ENCODE assay signal across 10 cellular contexts in the genomic region with DNA sequence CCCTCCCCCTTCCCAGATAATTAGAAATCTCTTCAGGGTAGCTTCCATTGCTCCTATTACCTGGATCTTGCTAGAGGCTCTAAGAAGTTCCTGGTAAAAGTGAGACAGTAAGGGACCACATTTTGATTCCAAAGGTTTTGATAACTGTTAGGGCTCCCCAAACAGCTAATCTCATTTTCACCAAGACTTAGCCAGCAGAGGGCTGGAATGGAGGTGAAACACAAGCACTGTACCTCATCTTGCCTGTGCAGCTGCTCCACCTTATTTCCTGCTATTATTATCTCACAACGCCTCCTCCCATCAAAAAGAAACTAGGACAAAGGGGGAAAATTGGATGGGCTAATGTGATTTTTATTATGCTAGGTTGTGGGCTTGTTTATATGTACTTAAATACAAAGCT. TPM values are rescaled to one million over a fixed set of nuclear protein-coding genes. Genes with fewer than 3 reads are reported as not detected.
DNase-seq lines count a peak whose midpoint lies in the region; ATAC-seq and TF ChIP-seq lines count a peak whose summit lies in the region.
"Had no signal": no experiment of that assay in that cellular context is flagged by ENCODE, and none has a peak within 500 bp of the region (broad histone marks: within the 10 kb centered on the region; RNA-seq: fewer than 3 reads in every experiment).

No MANE protein-coding gene starts in this region.

- H2BK120ac ChIP-seq in mesendoderm (ENCODE audit: low read depth, low read length): no peak overlapping the region

- no peak overlapping the region for H4K8ac ChIP-seq in mesendoderm (ENCODE audit: low read depth, low read length)

- WGBS in mesendoderm (ENCODE audit: extremely low coverage, insufficient coverage, low lambda C conversion rate): no CpG with 5 or more reads among the region's 1 CpG

- no peaks in the 10 kb centered on the region for H3K9me3 Mint-ChIP-seq in activated T-helper 2 cell treated with anti-CD3 and anti-CD28 coated beads, Interferon-gamma antibody, Interleukin-2, Interleukin-4, amounts not matched to agents 10 μg/mL and 5 μg/mL and 100 μg/mL, durations not matched to agents 14 hours and 24 hours and 36 hours

- peaks cover 79% of the 10 kb centered on the region for H3K79me2 ChIP-seq in mesendoderm (ENCODE audit: control insufficient read depth, insufficient read depth, low read length)

- CTCF ChIA-PET in HEK293 (lab: Yijun Ruan, JAX): interaction anchor here (0.7 to 1.8 kb wide), 3 partner anchors 17 to 52 kb away, joined by 3 to 8 read pairs (median 4); no protein-coding TSS in a partner anchor

- no peak overlapping the region for H4K5ac ChIP-seq in mesendoderm (ENCODE audit: low read length)

- H3K9ac ChIP-seq in mesendoderm (ENCODE audit: low read length): peak overlapping the region; percentile 30

- H3K36me3 Mint-ChIP-seq in activated T-helper 2 cell treated with anti-CD3 and anti-CD28 coated beads, Interferon-gamma antibody, Interleukin-2, Interleukin-4, amounts not matched to agents 10 μg/mL and 5 μg/mL and 100 μg/mL, durations not matched to agents 14 hours and 24 hours and 36 hours (ENCODE audit: low read depth): peaks cover 38% of the 10 kb centered on the region

- no peaks in the 10 kb centered on the region for H3K36me3 ChIP-seq in HEK293 (ENCODE audit: control insufficient read depth in 2 of 2, insufficient read depth in 1 of 2, low read length in 2 of 2)
- H3K36me3 ChIP-seq in mesendoderm (ENCODE audit: control insufficient read depth, insufficient read depth, low read length): no peaks in the 10 kb centered on the region
- H3K36me3 ChIP-seq: thoracic aorta had no signal

- peak overlapping the region; percentile 8 for H3K4me3 Mint-ChIP-seq in activated T-helper 2 cell treated with anti-CD3 and anti-CD28 coated beads, Interferon-gamma antibody, Interleukin-2, Interleukin-4, amounts not matched to agents 10 μg/mL and 5 μg/mL and 100 μg/mL, durations not matched to agents 14 hours and 24 hours and 36 hours (ENCODE audit: low read depth)

- intact Hi-C loops in activated T-helper 2 cell treated with anti-CD3 and anti-CD28 coated beads, Interferon-gamma antibody, Interleukin-2, Interleukin-4, amounts not matched to agents 10 μg/mL and 5 μg/mL and 100 μg/mL, durations not matched to agents 14 hours and 24 hours and 36 hours (cut with micrococcal nuclease): no loop called here
- intact Hi-C loops in posterior vena cava (cut with DNase I): no loop called here

- H2BK15ac ChIP-seq in mesendoderm (replicated peaks; ENCODE audit: low read depth): no peak overlapping the region

- H3K4me1 ChIP-seq in HEK293 (ENCODE audit: control insufficient read depth, insufficient read depth, low read length): peaks cover 48% of the 10 kb centered on the region
- H3K4me1 ChIP-seq in mesendoderm (ENCODE audit: control insufficient read depth, low read depth, low read length): peaks cover 6% of the 10 kb centered on the region

- TF ChIP-seq CTCF in C4-2B (conservative IDR thresholded peaks at IDR 0.05) (0 out of 2 replicates have a peak, but pooled peaks have one; percentile 5), HEK293 (tag by site-specific recombination; IDR thresholded peaks at IDR 0.05) (0 out of 2 replicates have a peak, but pooled peaks have one; percentile 32)

- H3K56ac ChIP-seq in mesendoderm (ENCODE audit: low read length): peak overlapping the region; percentile 37

- POLR2A ChIA-PET in HEK293 (lab: Yijun Ruan, JAX): no interaction called here

- H3K18ac ChIP-seq in mesendoderm (ENCODE audit: low read length): no peak overlapping the region

- no peak overlapping the region for H3K4ac ChIP-seq in mesendoderm (ENCODE audit: low read depth, low read length)

- no peaks in the 10 kb centered on the region for H3K27me3 Mint-ChIP-seq in activated T-helper 2 cell treated with anti-CD3 and anti-CD28 coated beads, Interferon-gamma antibody, Interleukin-2, Interleukin-4, amounts not matched to agents 10 μg/mL and 5 μg/mL and 100 μg/mL, durations not matched to agents 14 hours and 24 hours and 36 hours (ENCODE audit: low read depth)

- no peak overlapping the region for H2AK5ac ChIP-seq in mesendoderm (ENCODE audit: low read length)

- no peak overlapping the region for H2BK5ac ChIP-seq in mesendoderm (ENCODE audit: low read length)

- no peak for ATAC-seq in HG03432 (IDR thresholded peaks at IDR 0.05; ENCODE audit: unreplicated experiment)

- H3K27me3 ChIP-seq in mesendoderm (ENCODE audit: insufficient read depth, low read length, poor library complexity): no peaks in the 10 kb centered on the region

- no peak for DNase-seq in activated T-helper 2 cell treated with anti-CD3 and anti-CD28 coated beads, Interferon-gamma antibody, Interleukin-2, Interleukin-4, amounts not matched to agents 10 μg/mL and 5 μg/mL and 100 μg/mL, durations not matched to agents 14 hours and 24 hours and 36 hours (ENCODE audit: low spot score)
- no peak for DNase-seq in mesendoderm
- no peak for DNase-seq in NCI-H1694 (lab: John Stamatoyannopoulos, UW)
- no peak for DNase-seq in posterior vena cava (ENCODE audit: low spot score)
- no peak for DNase-seq in stimulated activated CD4-positive, alpha-beta T cell treated with anti-CD3 and anti-CD28 coated beads, Interleukin-2, amount 100 ng/mL, for 24 hours
- DNase-seq: activated CD4-positive, alpha-beta T cell treated with anti-CD3 and anti-CD28 coated beads, Interleukin-2, amount 50 U/mL, for 4 hours had no signal

- H3K23ac ChIP-seq in mesendoderm (ENCODE audit: low read length): no peak overlapping the region

- H3K27ac Mint-ChIP-seq in activated T-helper 2 cell treated with anti-CD3 and anti-CD28 coated beads, Interferon-gamma antibody, Interleukin-2, Interleukin-4, amounts not matched to agents 10 μg/mL and 5 μg/mL and 100 μg/mL, durations not matched to agents 14 hours and 24 hours and 36 hours: no peak overlapping the region

- no peak overlapping the region for H3K4me3 ChIP-seq in HEK293 (ENCODE audit: low read depth, low read length)
- H3K4me3 ChIP-seq in mesendoderm (ENCODE audit: low read length): no peak overlapping the region
- H3K4me3 ChIP-seq: thoracic aorta had no signal

- H3K4me2 ChIP-seq in mesendoderm (ENCODE audit: low read length): peak overlapping the region; percentile 16

- no peaks in the 10 kb centered on the region for H3K79me1 ChIP-seq in mesendoderm (ENCODE audit: low read length)

- no peak overlapping the region for H3K27ac ChIP-seq in C4-2B
- H3K27ac ChIP-seq in HEK293 (ENCODE audit: extremely low read depth, low read depth, low read length): no peak overlapping the region
- H3K27ac ChIP-seq in mesendoderm (ENCODE audit: low read depth, low read length): no peak overlapping the region
- H3K27ac ChIP-seq: thoracic aorta had no signal

- no peaks in the 10 kb centered on the region for H3K9me3 ChIP-seq in HEK293 (ENCODE audit: control insufficient read depth, insufficient read depth, low read depth, low read length)
- H3K9me3 ChIP-seq: thoracic aorta had no signal

- H3K4me1 Mint-ChIP-seq in activated T-helper 2 cell treated with anti-CD3 and anti-CD28 coated beads, Interferon-gamma antibody, Interleukin-2, Interleukin-4, amounts not matched to agents 10 μg/mL and 5 μg/mL and 100 μg/mL, durations not matched to agents 14 hours and 24 hours and 36 hours (ENCODE audit: low read depth): peaks cover 58% of the 10 kb centered on the region

TF ChIP-seq in HEK293, 187 proteins besides CTCF, POLR2A, EP300 and RAD21:
- TF ChIP-seq EGR2 (tag by site-specific recombination; IDR thresholded peaks at IDR 0.05; ENCODE audit: low read depth): no peak
- 0 out of 2 replicates have a peak, but pooled peaks have one; percentile 53 for TF ChIP-seq ZBTB48 (tag by site-specific recombination; IDR thresholded peaks at IDR 0.05)
- no peak for TF ChIP-seq ZNF701 (tag by site-specific recombination; IDR thresholded peaks at IDR 0.05)
- no peak for TF ChIP-seq ZFP37 (tag by site-specific recombination; IDR thresholded peaks at IDR 0.05)

RNA-seq across cellular contexts. Expression of a gene that starts 7.3 kb away (rescaled TPM):
- 146 and 148 TPM in 2 replicates for total RNA-seq in activated T-helper 2 cell treated with anti-CD3 and anti-CD28 coated beads, Interferon-gamma antibody, Interleukin-2, Interleukin-4, amounts not matched to agents 10 μg/mL and 5 μg/mL and 100 μg/mL, durations not matched to agents 14 hours and 24 hours and 36 hours
- polyA plus RNA-seq in mesendoderm (2013, experiment 1 of 2): 152 TPM
- 139 TPM for polyA plus RNA-seq in mesendoderm (2013, experiment 2 of 2)
- total RNA-seq in posterior vena cava: 100 to 1,000 TPM in 1 of 2 donors, 10 to 100 TPM in 1; 95.7 to 101 TPM

RNA-seq across cellular contexts. Expression of a gene that starts 41.8 kb away (rescaled TPM):
- 56.5 and 57.7 TPM in 2 replicates for total RNA-seq in activated T-helper 2 cell treated with anti-CD3 and anti-CD28 coated beads, Interferon-gamma antibody, Interleukin-2, Interleukin-4, amounts not matched to agents 10 μg/mL and 5 μg/mL and 100 μg/mL, durations not matched to agents 14 hours and 24 hours and 36 hours
- polyA plus RNA-seq in mesendoderm (2013, experiment 1 of 2): 36.5 TPM
- 37.8 TPM for polyA plus RNA-seq in mesendoderm (2013, experiment 2 of 2)
- total RNA-seq in posterior vena cava: 10 to 100 TPM; 28.3 to 39.9 TPM
